27 cellular contexts compared by ENCODE assay signal in genomic region chr3:16346413-16347081, GRCh38.
DNase-seq lines count a peak whose midpoint lies in the region; ATAC-seq lines count a peak whose summit lies in the region.
"Had no signal": no experiment of that assay in that cellular context is flagged by ENCODE, and none has a peak within 500 bp of the region (broad histone marks: within the 10 kb centered on the region; RNA-seq: fewer than 3 reads in every experiment).

No MANE protein-coding gene starts in this region.

- WGBS in aorta, 2 donors: 93 to 95% methylated on average over 7 of the region's 7 CpGs

- peaks cover 11% of the 10 kb centered on the region for H3K4me1 ChIP-seq in CD4-positive, alpha-beta memory T cell (ENCODE audit: insufficient read depth, low read length)
- no peaks in the 10 kb centered on the region for H3K4me1 ChIP-seq in aorta (ENCODE audit: control insufficient read depth in 1 of 2, insufficient read depth in 2 of 2, low read length in 2 of 2)
- H3K4me1 ChIP-seq: stomach had no signal

- H3K36me3 Mint-ChIP-seq in activated CD4-positive, alpha-beta memory T cell treated with anti-CD3 and anti-CD28 coated beads for 36 hours: peaks cover 56% of the 10 kb centered on the region
- H3K36me3 Mint-ChIP-seq in activated CD4-positive, alpha-beta memory T cell treated with anti-CD3 and anti-CD28 coated beads, Interleukin-2, amount 10 ng/mL, durations not matched to agents 7 days and 5 days (ENCODE audit: low read depth): peaks cover 74% of the 10 kb centered on the region
- H3K36me3 Mint-ChIP-seq in CD4-positive, alpha-beta memory T cell: peaks cover 73 to 82% of the 10 kb centered on the region in 2 donors
- H3K36me3 Mint-ChIP-seq in activated T-helper 2 cell treated with anti-CD3 and anti-CD28 coated beads, Interferon-gamma antibody, Interleukin-2, Interleukin-4, amounts not matched to agents 10 μg/mL and 5 μg/mL and 100 μg/mL, durations not matched to agents 14 hours and 24 hours and 36 hours (ENCODE audit: low read depth): peaks cover 86% of the 10 kb centered on the region
- H3K36me3 Mint-ChIP-seq in naive thymus-derived CD8-positive, alpha-beta T cell: peaks cover 21 to 85% (median 55%) of the 10 kb centered on the region in 3 donors

- H3K27me3 Mint-ChIP-seq in activated CD4-positive, alpha-beta memory T cell treated with anti-CD3 and anti-CD28 coated beads for 36 hours: no peaks in the 10 kb centered on the region
- H3K27me3 Mint-ChIP-seq in activated CD4-positive, alpha-beta memory T cell treated with anti-CD3 and anti-CD28 coated beads, Interleukin-2, amount 10 ng/mL, durations not matched to agents 7 days and 5 days: no peaks in the 10 kb centered on the region
- no peaks in the 10 kb centered on the region for H3K27me3 Mint-ChIP-seq in CD4-positive, alpha-beta memory T cell
- H3K27me3 Mint-ChIP-seq in activated T-helper 2 cell treated with anti-CD3 and anti-CD28 coated beads, Interferon-gamma antibody, Interleukin-2, Interleukin-4, amounts not matched to agents 10 μg/mL and 5 μg/mL and 100 μg/mL, durations not matched to agents 14 hours and 24 hours and 36 hours (ENCODE audit: low read depth): no peaks in the 10 kb centered on the region
- no peaks in the 10 kb centered on the region for H3K27me3 Mint-ChIP-seq in naive thymus-derived CD8-positive, alpha-beta T cell

- no peak overlapping the region for H3K4me3 Mint-ChIP-seq in activated CD4-positive, alpha-beta memory T cell treated with anti-CD3 and anti-CD28 coated beads for 36 hours
- no peak overlapping the region for H3K4me3 Mint-ChIP-seq in activated CD4-positive, alpha-beta memory T cell treated with anti-CD3 and anti-CD28 coated beads, Interleukin-2, amount 10 ng/mL, durations not matched to agents 7 days and 5 days
- H3K4me3 Mint-ChIP-seq in CD4-positive, alpha-beta memory T cell: no peak overlapping the region
- no peak overlapping the region for H3K4me3 Mint-ChIP-seq in activated T-helper 2 cell treated with anti-CD3 and anti-CD28 coated beads, Interferon-gamma antibody, Interleukin-2, Interleukin-4, amounts not matched to agents 10 μg/mL and 5 μg/mL and 100 μg/mL, durations not matched to agents 14 hours and 24 hours and 36 hours (ENCODE audit: low read depth)
- peak overlapping the region in 1 of 10 donors; percentile 18 for H3K4me3 Mint-ChIP-seq in naive thymus-derived CD8-positive, alpha-beta T cell
- H3K4me3 Mint-ChIP-seq: H9 had no signal

- DNase-seq in activated CD4-positive, alpha-beta memory T cell treated with anti-CD3 and anti-CD28 coated beads for 36 hours: no peak
- no peak for DNase-seq in activated CD4-positive, alpha-beta memory T cell treated with anti-CD3 and anti-CD28 coated beads, Interleukin-2, amount 10 ng/mL, durations not matched to agents 7 days and 5 days
- DNase-seq in CD4-positive, alpha-beta memory T cell: no peak
- DNase-seq in activated T-helper 2 cell treated with anti-CD3 and anti-CD28 coated beads, Interferon-gamma antibody, Interleukin-2, Interleukin-4, amounts not matched to agents 10 μg/mL and 5 μg/mL and 100 μg/mL, durations not matched to agents 14 hours and 24 hours and 36 hours (ENCODE audit: low spot score): no peak
- no peak for DNase-seq in naive thymus-derived CD8-positive, alpha-beta T cell
- DNase-seq in foreskin melanocyte (no peak), aorta (no peak), NCI-H1694 (lab: John Stamatoyannopoulos, UW) (no peak)
- DNase-seq: activated CD4-positive, alpha-beta T cell treated with anti-CD3 and anti-CD28 coated beads, Interleukin-2, amount 50 U/mL, for 48 hours; brain microvascular endothelial cell; COR-L47; DMS53; H9; left ventricle myocardium inferior; mesendoderm; NCI-H1092 treated with DMSO at 0.1 percent for 48 hours; NCI-H2029; NCI-H526; NK-92 treated with Interleukin-12 subunit alpha and Interleukin-12 subunit beta, amount 100 ng/mL, for 24 hours; PC-3; stomach; T-helper 9 cell; thyroid gland had no signal

- ATAC-seq in naive thymus-derived CD8-positive, alpha-beta T cell: no peak
- no peak for ATAC-seq in aorta (ENCODE audit: low FRiP score)
- ATAC-seq: A549, PC-3, Right ventricle myocardium inferior had no signal

- CTCF ChIA-PET in activated CD4-positive, alpha-beta memory T cell treated with anti-CD3 and anti-CD28 coated beads for 36 hours (lab: Charles Lee): no interaction called here
- CTCF ChIA-PET in activated CD4-positive, alpha-beta memory T cell treated with anti-CD3 and anti-CD28 coated beads, Interleukin-2, amount 10 ng/mL, durations not matched to agents 7 days and 5 days (lab: Charles Lee): no interaction called here
- CTCF ChIA-PET in CD4-positive, alpha-beta memory T cell (lab: Charles Lee; ENCODE audit: partially characterized antibody): no interaction called here

- peak overlapping the region; percentile 40 for H3K27ac Mint-ChIP-seq in activated CD4-positive, alpha-beta memory T cell treated with anti-CD3 and anti-CD28 coated beads for 36 hours
- no peak overlapping the region for H3K27ac Mint-ChIP-seq in activated CD4-positive, alpha-beta memory T cell treated with anti-CD3 and anti-CD28 coated beads, Interleukin-2, amount 10 ng/mL, durations not matched to agents 7 days and 5 days
- H3K27ac Mint-ChIP-seq in CD4-positive, alpha-beta memory T cell: peak overlapping the region in 6 of 7 donors; percentile 14 to 89 (median 70)
- H3K27ac Mint-ChIP-seq in activated T-helper 2 cell treated with anti-CD3 and anti-CD28 coated beads, Interferon-gamma antibody, Interleukin-2, Interleukin-4, amounts not matched to agents 10 μg/mL and 5 μg/mL and 100 μg/mL, durations not matched to agents 14 hours and 24 hours and 36 hours: peak overlapping the region; percentile 20
- H3K27ac Mint-ChIP-seq in naive thymus-derived CD8-positive, alpha-beta T cell: peak overlapping the region; percentile 76 to 94 (median 83)

- POLR2A ChIA-PET in activated CD4-positive, alpha-beta memory T cell treated with anti-CD3 and anti-CD28 coated beads for 36 hours (lab: Charles Lee): no interaction called here
- POLR2A ChIA-PET in activated CD4-positive, alpha-beta memory T cell treated with anti-CD3 and anti-CD28 coated beads, Interleukin-2, amount 10 ng/mL, durations not matched to agents 7 days and 5 days (lab: Charles Lee): no interaction called here
- POLR2A ChIA-PET in CD4-positive, alpha-beta memory T cell (lab: Charles Lee; ENCODE audit: partially characterized antibody): interaction anchor here (1.1 to 1.5 kb wide), 2 partner anchors 8 to 56 kb away, joined by 3 to 6 read pairs; no protein-coding TSS in a partner anchor
- POLR2A ChIA-PET in naive thymus-derived CD8-positive, alpha-beta T cell (lab: Charles Lee): interaction anchor here (0.6 kb wide), 1 partner anchor 517 kb away, joined by 3 read pairs; no protein-coding TSS in a partner anchor

- peaks cover 27% of the 10 kb centered on the region for H3K4me1 Mint-ChIP-seq in activated CD4-positive, alpha-beta memory T cell treated with anti-CD3 and anti-CD28 coated beads for 36 hours (ENCODE audit: low read depth)
- H3K4me1 Mint-ChIP-seq in activated CD4-positive, alpha-beta memory T cell treated with anti-CD3 and anti-CD28 coated beads, Interleukin-2, amount 10 ng/mL, durations not matched to agents 7 days and 5 days: peaks cover 21% of the 10 kb centered on the region
- peaks cover 15 to 54% (median 40%) of the 10 kb centered on the region in 4 donors for H3K4me1 Mint-ChIP-seq in CD4-positive, alpha-beta memory T cell
- peaks cover 16% of the 10 kb centered on the region for H3K4me1 Mint-ChIP-seq in activated T-helper 2 cell treated with anti-CD3 and anti-CD28 coated beads, Interferon-gamma antibody, Interleukin-2, Interleukin-4, amounts not matched to agents 10 μg/mL and 5 μg/mL and 100 μg/mL, durations not matched to agents 14 hours and 24 hours and 36 hours (ENCODE audit: low read depth)
- peaks cover 45 to 76% (median 60%) of the 10 kb centered on the region in 4 donors for H3K4me1 Mint-ChIP-seq in naive thymus-derived CD8-positive, alpha-beta T cell

- intact Hi-C loops in activated CD4-positive, alpha-beta memory T cell treated with anti-CD3 and anti-CD28 coated beads for 36 hours (cut with micrococcal nuclease): no loop called here
- intact Hi-C loops in CD4-positive, alpha-beta memory T cell (cut with micrococcal nuclease): no loop called here
- intact Hi-C loops in activated T-helper 2 cell treated with anti-CD3 and anti-CD28 coated beads, Interferon-gamma antibody, Interleukin-2, Interleukin-4, amounts not matched to agents 10 μg/mL and 5 μg/mL and 100 μg/mL, durations not matched to agents 14 hours and 24 hours and 36 hours (cut with micrococcal nuclease): no loop called here
- intact Hi-C loops in aorta (cut with DNase I): no loop called here

- H3K4me3 ChIP-seq in CD4-positive, alpha-beta memory T cell (ENCODE audit: low read length in 2 of 2): no peak overlapping the region
- H3K4me3 ChIP-seq in aorta (ENCODE audit: low read length in 2 of 2): no peak overlapping the region
- H3K4me3 ChIP-seq: A549, left ventricle myocardium inferior, stomach, thyroid gland, vagina had no signal

- no peaks in the 10 kb centered on the region for H3K9me3 ChIP-seq in CD4-positive, alpha-beta memory T cell (ENCODE audit: control insufficient read depth in 1 of 2, low read length in 2 of 2)
- no peaks in the 10 kb centered on the region for H3K9me3 ChIP-seq in aorta (ENCODE audit: control insufficient read depth, low read length)
- H3K9me3 ChIP-seq: A549, left ventricle myocardium inferior, stomach, thyroid gland, vagina had no signal

- no peak overlapping the region for H3K27ac ChIP-seq in CD4-positive, alpha-beta memory T cell (ENCODE audit: low read depth, low read length)
- H3K27ac ChIP-seq in aorta (ENCODE audit: low read depth in 1 of 2, low read length in 2 of 2): no peak overlapping the region
- H3K27ac ChIP-seq: A549, brain microvascular endothelial cell, left ventricle myocardium inferior, stomach, thyroid gland, vagina, VCaP had no signal

- H3K36me3 ChIP-seq in CD4-positive, alpha-beta memory T cell (ENCODE audit: insufficient read depth, low read length): peaks cover 31% of the 10 kb centered on the region
- H3K36me3 ChIP-seq in aorta (ENCODE audit: control insufficient read depth in 1 of 2, insufficient read depth in 2 of 2, low read length in 1 of 2): peaks cover 0 to 2% of the 10 kb centered on the region in 2 donors
- H3K36me3 ChIP-seq: vagina had no signal

- H3K27me3 ChIP-seq in CD4-positive, alpha-beta memory T cell (ENCODE audit: insufficient read depth, low read length): no peaks in the 10 kb centered on the region
- no peaks in the 10 kb centered on the region for H3K27me3 ChIP-seq in aorta (ENCODE audit: control insufficient read depth in 1 of 2, insufficient read depth in 2 of 2, low read length in 1 of 2)
- H3K27me3 ChIP-seq: brain microvascular endothelial cell, stomach, thyroid gland, vagina had no signal

- H3K9me3 Mint-ChIP-seq in activated CD4-positive, alpha-beta memory T cell treated with anti-CD3 and anti-CD28 coated beads for 36 hours: no peaks in the 10 kb centered on the region
- no peaks in the 10 kb centered on the region for H3K9me3 Mint-ChIP-seq in activated CD4-positive, alpha-beta memory T cell treated with anti-CD3 and anti-CD28 coated beads, Interleukin-2, amount 10 ng/mL, durations not matched to agents 7 days and 5 days
- peaks cover 0 to 3% (median 0%) of the 10 kb centered on the region in 8 donors for H3K9me3 Mint-ChIP-seq in CD4-positive, alpha-beta memory T cell
- no peaks in the 10 kb centered on the region for H3K9me3 Mint-ChIP-seq in activated T-helper 2 cell treated with anti-CD3 and anti-CD28 coated beads, Interferon-gamma antibody, Interleukin-2, Interleukin-4, amounts not matched to agents 10 μg/mL and 5 μg/mL and 100 μg/mL, durations not matched to agents 14 hours and 24 hours and 36 hours
- peaks cover 0 to 2% (median 0%) of the 10 kb centered on the region in 9 donors for H3K9me3 Mint-ChIP-seq in naive thymus-derived CD8-positive, alpha-beta T cell
- H3K9me3 Mint-ChIP-seq: H9 had no signal

Comparison
In these comparisons a context has a peak if more than half of its experiments do, and no peak if none do; other contexts are left out.
1. POLR2A ChIA-PET loops: an anchor here in CD4-positive, alpha-beta memory T cell (1.1 to 1.5 kb wide) and naive thymus-derived CD8-positive, alpha-beta T cell (0.6 kb wide); none called in activated CD4-positive, alpha-beta memory T cell treated with anti-CD3 and anti-CD28 coated beads for 36 hours and activated CD4-positive, alpha-beta memory T cell treated with anti-CD3 and anti-CD28 coated beads, Interleukin-2, amount 10 ng/mL, durations not matched to agents 7 days and 5 days.